13 cellular contexts compared by ENCODE assay signal in the genomic region with DNA sequence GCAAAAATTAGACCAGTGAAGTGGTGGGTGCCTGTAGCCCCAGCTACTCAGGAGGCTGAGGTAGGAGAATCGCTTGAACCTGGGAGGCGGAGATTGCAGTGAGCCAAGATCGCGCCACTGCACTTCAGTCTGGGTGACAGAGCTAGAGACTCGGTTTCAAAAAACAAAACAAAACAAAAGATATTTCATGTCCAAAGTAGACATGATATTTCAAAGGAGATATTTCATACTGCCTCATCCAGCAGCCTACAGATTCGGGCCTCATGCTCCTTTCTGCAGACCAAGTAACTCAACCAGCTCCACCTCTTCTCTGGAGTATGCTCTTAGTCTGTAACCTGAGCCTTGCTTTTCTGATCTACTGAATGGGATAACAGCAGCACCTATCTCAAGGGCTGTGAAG. TPM values are rescaled to one million over a fixed set of nuclear protein-coding genes. Genes with fewer than 3 reads are reported as not detected.
DNase-seq lines count a peak whose midpoint lies in the region; ATAC-seq and TF ChIP-seq lines count a peak whose summit lies in the region.
"Had no signal": no experiment of that assay in that cellular context is flagged by ENCODE, and none has a peak within 500 bp of the region (broad histone marks: within the 10 kb centered on the region; RNA-seq: fewer than 3 reads in every experiment).

No MANE protein-coding gene starts in this region.

- peaks cover 5 to 81% (median 47%) of the 10 kb centered on the region in 4 donors for H3K4me1 Mint-ChIP-seq in CD4-positive, CD25-positive, alpha-beta regulatory T cell
- H3K4me1 Mint-ChIP-seq in brain (peaks cover 81% of the 10 kb centered on the region), progenitor cell of endocrine pancreas (ENCODE audit: low read depth) (peaks cover 66% of the 10 kb centered on the region)

- no peaks in the 10 kb centered on the region for H3K9me3 ChIP-seq in CD4-positive, CD25-positive, alpha-beta regulatory T cell (ENCODE audit: control insufficient read depth in 2 of 2, low read length in 2 of 2)
- no peaks in the 10 kb centered on the region for H3K9me3 ChIP-seq in GM23248 (ENCODE audit: low read depth)
- H3K9me3 ChIP-seq in OCI-LY7 (ENCODE audit: low read length) = no peaks in the 10 kb centered on the region
- H3K9me3 ChIP-seq: SJCRH30 had no signal

- no peaks in the 10 kb centered on the region for H3K9me3 Mint-ChIP-seq in CD4-positive, CD25-positive, alpha-beta regulatory T cell
- H3K9me3 Mint-ChIP-seq in brain (peaks cover 0 to 3% (median 0%) of the 10 kb centered on the region in 5 experiments), progenitor cell of endocrine pancreas (ENCODE audit: low read depth) (no peaks in the 10 kb centered on the region)

- no peak overlapping the region for H3K4me3 Mint-ChIP-seq in CD4-positive, CD25-positive, alpha-beta regulatory T cell
- H3K4me3 Mint-ChIP-seq in brain (no peak overlapping the region), progenitor cell of endocrine pancreas (ENCODE audit: low read depth) (no peak overlapping the region)

- peaks cover 99% of the 10 kb centered on the region for H3K79me2 ChIP-seq in GM23248 (ENCODE audit: insufficient read depth)
- H3K79me2 ChIP-seq in OCI-LY7 (ENCODE audit: insufficient read depth, low read depth, low read length) = peaks cover 78% of the 10 kb centered on the region

- TF ChIP-seq CTCF in brain (conservative IDR thresholded peaks at IDR 0.05) (no peak), progenitor cell of endocrine pancreas (IDR thresholded peaks at IDR 0.05; ENCODE audit: unreplicated experiment) (no peak), OCI-LY7 (conservative IDR thresholded peaks at IDR 0.05; ENCODE audit: low read length) (no peak)

- peak overlapping the region in 2 of 3 donors; percentile 56 to 95 for H3K27ac Mint-ChIP-seq in CD4-positive, CD25-positive, alpha-beta regulatory T cell
- peak overlapping the region in 4 of 5 experiments; percentile 81 to 95 (median 88) for H3K27ac Mint-ChIP-seq in brain
- H3K27ac Mint-ChIP-seq in progenitor cell of endocrine pancreas = peak overlapping the region; percentile 98

- H3K27ac ChIP-seq in CD4-positive, CD25-positive, alpha-beta regulatory T cell (ENCODE audit: insufficient read depth, low read length, poor library complexity, severe bottlenecking) = no peak overlapping the region
- H3K27ac ChIP-seq in GM23248 (peak overlapping the region; percentile 31; the same call in 1 of the 2 replicates), OCI-LY7 (ENCODE audit: low read depth, low read length, poor library complexity, severe bottlenecking) (no peak overlapping the region), substantia nigra (ENCODE audit: low read depth, low read length, poor library complexity, severe bottlenecking) (no peak overlapping the region)
- H3K27ac ChIP-seq: SJCRH30 had no signal

- H3K27me3 ChIP-seq in CD4-positive, CD25-positive, alpha-beta regulatory T cell (ENCODE audit: control insufficient read depth, insufficient read depth, low read length) = no peaks in the 10 kb centered on the region
- H3K27me3 ChIP-seq in GM23248 (replicated peaks; ENCODE audit: insufficient read depth) = no peaks in the 10 kb centered on the region
- H3K27me3 ChIP-seq: SJCRH30 had no signal

- H4K20me1 ChIP-seq in GM23248 (ENCODE audit: insufficient read depth) (no peaks in the 10 kb centered on the region), OCI-LY7 (ENCODE audit: insufficient read depth, low read length) (no peaks in the 10 kb centered on the region)

- BruUV-seq in OCI-LY7 (replicated peaks; lab: Mats Ljungman, UMichigan) = no TSS peak

- peaks cover 7% of the 10 kb centered on the region; the same call in 1 of the 2 replicates for H3F3A ChIP-seq in GM23248 (ENCODE audit: insufficient read depth)

- peaks cover 13% of the 10 kb centered on the region for H3K36me3 Mint-ChIP-seq in CD4-positive, CD25-positive, alpha-beta regulatory T cell
- H3K36me3 Mint-ChIP-seq in brain (peaks cover 19% of the 10 kb centered on the region), progenitor cell of endocrine pancreas (ENCODE audit: insufficient read depth) (peaks cover 10% of the 10 kb centered on the region)

- 84% methylated on average over 6 of the region's 6 CpGs for WGBS in GM23248 (ENCODE audit: low coverage in 1 of 2, low lambda C conversion rate in 2 of 2, missing lambda C conversion rate in 2 of 2), 2 experiments

- H2AFZ ChIP-seq in GM23248 (no peak overlapping the region), OCI-LY7 (ENCODE audit: low read length) (no peak overlapping the region)

- H3K4me1 ChIP-seq in CD4-positive, CD25-positive, alpha-beta regulatory T cell (ENCODE audit: control insufficient read depth, insufficient read depth, low read length, poor library complexity, severe bottlenecking) = peaks cover 37% of the 10 kb centered on the region
- H3K4me1 ChIP-seq in GM23248 (ENCODE audit: insufficient read depth) (peaks cover 24% of the 10 kb centered on the region), OCI-LY7 (ENCODE audit: insufficient read depth, low read length, poor library complexity, severe bottlenecking) (no peaks in the 10 kb centered on the region)
- H3K4me1 ChIP-seq: SJCRH30 had no signal

- no peak for DNase-seq in CD4-positive, CD25-positive, alpha-beta regulatory T cell
- DNase-seq in GM23248 = no peak
- DNase-seq in progenitor cell of endocrine pancreas (ENCODE audit: low spot score, unreplicated experiment) = no peak
- DNase-seq in OCI-LY7 (ENCODE audit: low spot score) = no peak
- no peak for DNase-seq in substantia nigra (lab: John Stamatoyannopoulos, UW)
- DNase-seq: activated CD4-positive, CD25-positive, alpha-beta regulatory T cell; DMS 273 treated with DMSO at 0.1 percent for 48 hours; NCI-H526; SJCRH30; stimulated activated CD4-positive, alpha-beta T cell treated with anti-CD3 and anti-CD28 coated beads, Interleukin-2, amount 100 ng/mL, for 24 hours; stimulated activated naive CD4-positive, alpha-beta T cell had no signal

- H3K4me2 ChIP-seq in GM23248 (ENCODE audit: unreplicated experiment) (no peak overlapping the region), OCI-LY7 (ENCODE audit: low read length) (no peak overlapping the region)

- in situ Hi-C loops in GM23248 (cut with MboI) = no loop called here

- CTCF ChIA-PET in OCI-LY7 (lab: Charles Lee; ENCODE audit: unreplicated experiment) = no interaction called here

- no peaks in the 10 kb centered on the region for H3K9me2 ChIP-seq in GM23248 (ENCODE audit: insufficient read depth)
- H3K9me2 ChIP-seq in OCI-LY7 (ENCODE audit: insufficient read depth, low read length) = no peaks in the 10 kb centered on the region

- intact Hi-C loops in OCI-LY7 (cut with micrococcal nuclease; ENCODE audit: unreplicated experiment) = no loop called here

- H3K27me3 Mint-ChIP-seq in CD4-positive, CD25-positive, alpha-beta regulatory T cell = no peaks in the 10 kb centered on the region
- no peaks in the 10 kb centered on the region for H3K27me3 Mint-ChIP-seq in brain
- no peaks in the 10 kb centered on the region for H3K27me3 Mint-ChIP-seq in progenitor cell of endocrine pancreas

- H3K36me3 ChIP-seq in CD4-positive, CD25-positive, alpha-beta regulatory T cell (ENCODE audit: control insufficient read depth, insufficient read depth, low read length) = peaks cover 7% of the 10 kb centered on the region
- H3K36me3 ChIP-seq in GM23248 (ENCODE audit: low read depth) (no peaks in the 10 kb centered on the region), OCI-LY7 (ENCODE audit: insufficient read depth, low read length) (peaks cover 72% of the 10 kb centered on the region)

- POLR2A ChIA-PET in OCI-LY7 (lab: Charles Lee) = no interaction called here

- no peak overlapping the region for H3K9ac ChIP-seq in GM23248

- ATAC-seq in CD4-positive, CD25-positive, alpha-beta regulatory T cell (ENCODE audit: low read depth in 2 of 2) = no peak
- ATAC-seq in HG03521 (IDR thresholded peaks at IDR 0.05; ENCODE audit: unreplicated experiment) = no peak

- no peak overlapping the region for H3K4me3 ChIP-seq in CD4-positive, CD25-positive, alpha-beta regulatory T cell (ENCODE audit: low read depth, low read length)
- no peak overlapping the region for H3K4me3 ChIP-seq in GM23248
- H3K4me3 ChIP-seq in OCI-LY7 (ENCODE audit: low read depth, low read length, poor library complexity, severe bottlenecking) = no peak overlapping the region
- H3K4me3 ChIP-seq: SJCRH30 had no signal

RNA-seq across cellular contexts. Expression of gene ZC3H4, which starts 15.0 kb away (rescaled TPM):
- total RNA-seq in CD4-positive, CD25-positive, alpha-beta regulatory T cell = 84.7 TPM
- polyA plus RNA-seq in CD4-positive, CD25-positive, alpha-beta regulatory T cell = under 1 TPM; 0.58 to 0.84 (median 0.69) TPM
- 9.1 and 9.9 TPM in 2 replicates for total RNA-seq in GM23248 (2014; rRNA removed; shearing (Covaris generic))
- polyA plus RNA-seq in GM23248 (2016; fragmentation: Nextera tagmentation; extraction: Ambion mirVana) = 6.0 and 7.0 TPM in 2 replicates
- polyA plus RNA-seq in brain (ENCODE audit: insufficient read depth, low read depth, low replicate concordance) = 16.6 TPM
- 90.6 and 94.7 TPM in 2 replicates for total RNA-seq in progenitor cell of endocrine pancreas
- total RNA-seq in OCI-LY7 (2014; rRNA removed; shearing (Covaris generic)) = 16.6 and 23.0 TPM in 2 replicates
- 76.8 and 80.9 TPM in 2 replicates for total RNA-seq in OCI-LY7 (2022)

RNA-seq across cellular contexts. Expression of gene SAE1, which starts 32.0 kb away (rescaled TPM):
- total RNA-seq in CD4-positive, CD25-positive, alpha-beta regulatory T cell = 45.5 TPM
- 100 to 1,000 TPM; 106 to 127 (median 115) TPM for polyA plus RNA-seq in CD4-positive, CD25-positive, alpha-beta regulatory T cell
- total RNA-seq in GM23248 (2014; rRNA removed; shearing (Covaris generic)) = 132 and 177 TPM in 2 replicates
- polyA plus RNA-seq in GM23248 (2016; fragmentation: Nextera tagmentation; extraction: Ambion mirVana) = 143 and 154 TPM in 2 replicates
- 169 TPM for polyA plus RNA-seq in brain (ENCODE audit: insufficient read depth, low read depth, low replicate concordance)
- total RNA-seq in progenitor cell of endocrine pancreas = 172 and 173 TPM in 2 replicates
- 165 and 185 TPM in 2 replicates for total RNA-seq in OCI-LY7 (2014; rRNA removed; shearing (Covaris generic))
- 144 and 150 TPM in 2 replicates for total RNA-seq in OCI-LY7 (2022)

RNA-seq across cellular contexts. Expression of gene TMEM160, which starts 50.2 kb away (rescaled TPM):
- total RNA-seq in CD4-positive, CD25-positive, alpha-beta regulatory T cell = 27.4 TPM
- 100 to 1,000 TPM; 101 to 160 (median 144) TPM for polyA plus RNA-seq in CD4-positive, CD25-positive, alpha-beta regulatory T cell
- 21.7 and 23.8 TPM in 2 replicates for total RNA-seq in GM23248 (2014; rRNA removed; shearing (Covaris generic))
- polyA plus RNA-seq in GM23248 (2016; fragmentation: Nextera tagmentation; extraction: Ambion mirVana) (57.8 and 64.1 TPM in 2 replicates), brain (ENCODE audit: insufficient read depth, low read depth, low replicate concordance) (53.6 TPM)
- total RNA-seq in progenitor cell of endocrine pancreas (33.6 and 35.4 TPM in 2 replicates), OCI-LY7 (2022) (42.5 and 44.8 TPM in 2 replicates)
- 82.3 and 105 TPM in 2 replicates for total RNA-seq in OCI-LY7 (2014; rRNA removed; shearing (Covaris generic))
